ENCODE assay signal across 16 cellular contexts in the genomic region with DNA sequence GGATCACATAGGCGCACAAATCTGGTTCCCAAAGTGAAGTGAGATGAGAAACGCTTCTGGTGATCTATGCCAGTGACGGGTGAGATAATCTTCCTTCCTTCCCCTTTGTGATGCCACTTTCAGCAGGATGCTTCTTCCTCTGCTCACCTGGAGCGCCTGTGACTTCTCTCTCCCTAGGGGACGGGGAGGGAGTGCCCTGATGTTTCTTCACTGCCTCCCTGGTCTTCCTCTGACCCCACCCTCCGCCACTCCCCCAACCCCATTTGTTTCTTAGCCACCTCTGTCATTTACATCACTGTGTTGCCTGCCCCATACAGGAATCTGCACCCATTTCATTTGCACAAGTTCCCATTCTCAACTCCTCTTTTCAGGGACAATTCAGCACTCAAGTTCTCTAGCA.
DNase-seq lines count a peak whose midpoint lies in the region; ATAC-seq and TF ChIP-seq lines count a peak whose summit lies in the region.
"Had no signal": no experiment of that assay in that cellular context is flagged by ENCODE, and none has a peak within 500 bp of the region (broad histone marks: within the 10 kb centered on the region; RNA-seq: fewer than 3 reads in every experiment).

No MANE protein-coding gene starts in this region.

- peak; percentile 72 for DNase-seq in endodermal cell
- no peak for DNase-seq in NCI-H2029 treated with DMSO at 0.1 percent for 48 hours (lab: John Stamatoyannopoulos, UW)
- no peak for DNase-seq in anterior cingulate cortex (lab: John Stamatoyannopoulos, UW)
- no peak for DNase-seq in NCI-H446 treated with DMSO at 0.1 percent for 48 hours (lab: John Stamatoyannopoulos, UW)
- DNase-seq: EL, NCI-H1092 treated with DMSO at 0.1 percent for 48 hours, NCI-H1694 treated with DMSO at 0.1 percent for 48 hours, NCI-H446, NCI-H748 treated with DMSO at 0.1 percent for 48 hours, SK-N-SH had no signal

- H3K9ac ChIP-seq in BLaER1 (no peak overlapping the region), HUES48 (ENCODE audit: low read depth, low read length) (no peak overlapping the region), endodermal cell (ENCODE audit: extremely low read depth, low read length, poor library complexity, severe bottlenecking) (no peak overlapping the region)
- H3K9ac ChIP-seq: KMS-11, SK-N-SH had no signal

- H3K9me3 Mint-ChIP-seq in endodermal cell (peaks cover 54% of the 10 kb centered on the region), nephron (no peaks in the 10 kb centered on the region)

- H3K27ac ChIP-seq in BLaER1 (no peak overlapping the region), HUES48 (ENCODE audit: low read depth, low read length) (peak overlapping the region; percentile 34), endodermal cell (ENCODE audit: low read depth, low read length) (no peak overlapping the region)
- H3K27ac ChIP-seq: C4-2B, KMS-11 had no signal

- WGBS in endodermal cell (ENCODE audit: insufficient coverage in 1 of 2, insufficient read length in 1 of 2), 2 experiments = 42 to 45% methylated on average over 3 to 6 of the region's 6 CpGs

- H4K20me1 ChIP-seq in BLaER1 = peaks cover 17% of the 10 kb centered on the region; the same call in 1 of the 2 replicates

- H3K27me3 ChIP-seq in BLaER1 (peaks cover 79% of the 10 kb centered on the region), HUES48 (ENCODE audit: control insufficient read depth, insufficient read depth, low read length) (no peaks in the 10 kb centered on the region), endodermal cell (ENCODE audit: control insufficient read depth, insufficient read depth, low read length, poor library complexity, severe bottlenecking) (no peaks in the 10 kb centered on the region)

- H3K27me3 Mint-ChIP-seq in endodermal cell (ENCODE audit: insufficient read depth) = no peaks in the 10 kb centered on the region
- peaks cover 7% of the 10 kb centered on the region for H3K27me3 Mint-ChIP-seq in nephron (ENCODE audit: low read depth)

- peak overlapping the region; percentile 35 for H3K27ac Mint-ChIP-seq in endodermal cell
- H3K27ac Mint-ChIP-seq in nephron = peak overlapping the region in 2 of 3 experiments; percentile 47 to 67

- TF ChIP-seq CTCF in endodermal cell (conservative IDR thresholded peaks at IDR 0.05) (no peak), nephron (IDR thresholded peaks at IDR 0.05; ENCODE audit: unreplicated experiment in 3 of 3) (no peak)

- H3K4me1 Mint-ChIP-seq in endodermal cell = peaks cover 21% of the 10 kb centered on the region
- peaks cover 50% of the 10 kb centered on the region for H3K4me1 Mint-ChIP-seq in nephron

- H3K36me3 Mint-ChIP-seq in endodermal cell (ENCODE audit: low read depth) = no peaks in the 10 kb centered on the region
- H3K36me3 Mint-ChIP-seq in nephron (ENCODE audit: low read depth) = no peaks in the 10 kb centered on the region

- no peak overlapping the region for H3K4me3 ChIP-seq in BLaER1
- peak overlapping the region; percentile 20 for H3K4me3 ChIP-seq in HUES48 (ENCODE audit: low read depth, low read length)
- H3K4me3 ChIP-seq in endodermal cell (ENCODE audit: low read length) = no peak overlapping the region

- peak overlapping the region; percentile 45 for H3K4me2 ChIP-seq in BLaER1
- H3K4me2 ChIP-seq: KMS-11, SK-N-SH had no signal

- no peaks in the 10 kb centered on the region for H3K9me3 ChIP-seq in BLaER1
- H3K9me3 ChIP-seq in HUES48 (ENCODE audit: control insufficient read depth, insufficient read depth, low read length) = no peaks in the 10 kb centered on the region
- no peaks in the 10 kb centered on the region for H3K9me3 ChIP-seq in endodermal cell (ENCODE audit: control insufficient read depth, low read length)
- H3K9me3 ChIP-seq: SK-N-SH had no signal

- no peaks in the 10 kb centered on the region for H3K36me3 ChIP-seq in BLaER1
- no peaks in the 10 kb centered on the region for H3K36me3 ChIP-seq in HUES48 (ENCODE audit: control insufficient read depth, insufficient read depth, low read length)
- no peaks in the 10 kb centered on the region for H3K36me3 ChIP-seq in endodermal cell (ENCODE audit: control insufficient read depth, insufficient read depth, low read length)

- no peak for ATAC-seq in GM21529 (IDR thresholded peaks at IDR 0.05; ENCODE audit: unreplicated experiment)

- H3K4me1 ChIP-seq in BLaER1 (peaks cover 13% of the 10 kb centered on the region), HUES48 (ENCODE audit: control insufficient read depth, insufficient read depth, low read length) (peaks cover 44% of the 10 kb centered on the region), endodermal cell (ENCODE audit: control insufficient read depth, insufficient read depth, low read length) (peaks cover 5% of the 10 kb centered on the region)

- H3K4me3 Mint-ChIP-seq in endodermal cell = no peak overlapping the region
- H3K4me3 Mint-ChIP-seq in nephron = no peak overlapping the region
